Comparison of ENCODE assay signal across 1 cellular context in genomic region chr21:38177919-38178652, GRCh38.
TF ChIP-seq lines count a peak whose summit lies in the region.

No MANE protein-coding gene starts in this region.

TF ChIP-seq in neural cell, 6 proteins besides CTCF, POLR2A, EP300 and RAD21 (continued from another document):
- peak; percentile 46 for TF ChIP-seq REST (IDR thresholded peaks at IDR 0.05; ENCODE audit: borderline replicate concordance)
TF ChIP-seq in neural cell: peak in this region for 2.
